ENCODE assay signal across 1 cellular context in the genomic region with DNA sequence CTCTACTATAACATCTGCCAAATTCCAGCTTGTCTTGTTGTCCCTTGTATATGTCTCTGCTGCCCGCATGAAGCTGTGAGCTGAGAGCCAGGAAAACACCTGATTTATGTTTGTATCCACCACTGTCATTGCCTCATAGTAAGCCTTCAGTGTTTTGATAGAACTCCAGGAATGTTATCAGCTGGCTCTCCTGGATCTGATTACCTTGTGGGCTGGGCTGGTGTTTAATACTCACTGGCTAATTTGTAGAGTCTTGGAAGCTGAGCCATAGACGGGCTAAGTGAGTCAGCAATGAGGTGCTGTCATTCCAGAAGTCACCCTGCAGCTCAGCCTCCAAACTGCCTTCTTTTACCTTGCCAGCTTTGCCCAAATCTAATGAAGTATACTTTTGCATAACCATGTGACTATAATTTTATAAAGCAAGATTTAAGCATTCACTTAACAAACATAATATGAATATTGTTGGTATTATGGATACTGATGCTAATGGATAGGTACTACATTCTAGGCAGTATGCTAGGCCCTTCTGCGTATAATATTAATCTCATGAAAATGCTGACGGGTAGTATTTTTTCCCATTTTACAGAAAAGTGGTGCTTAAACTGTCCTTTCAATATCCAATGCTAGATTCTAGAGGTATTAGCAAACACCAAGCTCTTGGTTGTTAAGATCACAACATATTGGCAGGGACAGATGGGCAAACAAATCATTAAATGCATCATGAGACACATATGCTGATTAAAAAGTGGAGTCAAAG.
A peak's percentile ranks its signal among the peaks of the same experiment; 100 is the strongest.
TF ChIP-seq lines count a peak whose summit lies in the region.

No MANE protein-coding gene starts in this region.

TF ChIP-seq in IMR-90, 13 proteins besides CTCF, POLR2A, EP300 and RAD21:
- TF ChIP-seq NFE2L2 (IDR thresholded peaks at IDR 0.05; ENCODE audit: low read depth, low read length) (no peak), MAFK (IDR thresholded peaks at IDR 0.05; ENCODE audit: low read depth, low read length) (peak; percentile 69)
